Comparison of ENCODE assay signal across 29 cellular contexts in genomic region chr7:39153113-39153512, GRCh38.
"Had no signal": no experiment of that assay in that cellular context is flagged by ENCODE, and none has a peak within 500 bp of the region (broad histone marks: within the 10 kb centered on the region; RNA-seq: fewer than 3 reads in every experiment).

No MANE protein-coding gene starts in this region.

- H3K27ac ChIP-seq: adrenal gland, ascending aorta, body of pancreas, brain microvascular endothelial cell, breast epithelium, cardiac muscle cell had no signal

- H3K9me3 ChIP-seq: adrenal gland, ascending aorta, body of pancreas, breast epithelium had no signal

- H3K4me3 ChIP-seq: adrenal gland, ascending aorta, body of pancreas, breast epithelium, cardiac muscle cell had no signal

- DNase-seq: activated effector memory CD4-positive, alpha-beta T cell treated with anti-CD3 and anti-CD28 coated beads, Interleukin-2, amount 50 U/mL, for 16 hours; activated effector memory CD4-positive, alpha-beta T cell treated with Interleukin-2 at 50 U/mL for 16 hours; activated gamma-delta T cell; activated gamma-delta T cell treated with Interleukin-2 at 50 U/mL for 16 hours; activated naive CD4-positive, alpha-beta T cell; activated naive CD4-positive, alpha-beta T cell treated with anti-CD3 and anti-CD28 coated beads for 36 hours; activated naive CD4-positive, alpha-beta T cell treated with anti-CD3 and anti-CD28 coated beads, Interleukin-2, amount 10 ng/mL, durations not matched to agents 7 days and 5 days; activated naive CD4-positive, alpha-beta T cell treated with anti-CD3 and anti-CD28 coated beads, Interleukin-2, amount 50 U/mL, for 16 hours; activated naive CD4-positive, alpha-beta T cell treated with Interleukin-2 at 50 U/mL for 16 hours; activated naive CD8-positive, alpha-beta T cell treated with anti-CD3 and anti-CD28 coated beads for 36 hours; activated naive CD8-positive, alpha-beta T cell treated with anti-CD3 and anti-CD28 coated beads, Interleukin-2, amount 10 ng/mL, durations not matched to agents 7 days and 5 days; activated naive CD8-positive, alpha-beta T cell treated with anti-CD3 and anti-CD28 coated beads, Interleukin-2, amount 50 U/mL, for 24 hours; activated T-cell treated with anti-CD3 and anti-CD28 coated beads, Interleukin-2, amount 50 U/mL, for 1 hour; activated T-cell treated with anti-CD3 and anti-CD28 coated beads, Interleukin-2, amount 50 U/mL, for 24 hours; activated T-cell treated with anti-CD3 and anti-CD28 coated beads, Interleukin-2, amount 50 U/mL, for 4 hours; activated T-cell treated with anti-CD3 and anti-CD28 coated beads, Interleukin-2, amount 50 U/mL, for 48 hours; activated T-cell treated with anti-CD3 and anti-CD28 coated beads, Interleukin-2, amount 50 U/mL, for 72 hours; adrenal gland; amniotic stem cell; amygdala; aorta; body of pancreas; brain microvascular endothelial cell; caudate nucleus; central memory CD4-positive, alpha-beta T cell; cerebellar nuclear complex had no signal

- H3K27me3 ChIP-seq: adrenal gland, ascending aorta, body of pancreas, brain microvascular endothelial cell, breast epithelium, cardiac muscle cell had no signal

- H3K36me3 ChIP-seq: adrenal gland, ascending aorta, brain microvascular endothelial cell, breast epithelium, cardiac muscle cell had no signal
